ENCODE assay signal across 8 cellular contexts in the genomic region with DNA sequence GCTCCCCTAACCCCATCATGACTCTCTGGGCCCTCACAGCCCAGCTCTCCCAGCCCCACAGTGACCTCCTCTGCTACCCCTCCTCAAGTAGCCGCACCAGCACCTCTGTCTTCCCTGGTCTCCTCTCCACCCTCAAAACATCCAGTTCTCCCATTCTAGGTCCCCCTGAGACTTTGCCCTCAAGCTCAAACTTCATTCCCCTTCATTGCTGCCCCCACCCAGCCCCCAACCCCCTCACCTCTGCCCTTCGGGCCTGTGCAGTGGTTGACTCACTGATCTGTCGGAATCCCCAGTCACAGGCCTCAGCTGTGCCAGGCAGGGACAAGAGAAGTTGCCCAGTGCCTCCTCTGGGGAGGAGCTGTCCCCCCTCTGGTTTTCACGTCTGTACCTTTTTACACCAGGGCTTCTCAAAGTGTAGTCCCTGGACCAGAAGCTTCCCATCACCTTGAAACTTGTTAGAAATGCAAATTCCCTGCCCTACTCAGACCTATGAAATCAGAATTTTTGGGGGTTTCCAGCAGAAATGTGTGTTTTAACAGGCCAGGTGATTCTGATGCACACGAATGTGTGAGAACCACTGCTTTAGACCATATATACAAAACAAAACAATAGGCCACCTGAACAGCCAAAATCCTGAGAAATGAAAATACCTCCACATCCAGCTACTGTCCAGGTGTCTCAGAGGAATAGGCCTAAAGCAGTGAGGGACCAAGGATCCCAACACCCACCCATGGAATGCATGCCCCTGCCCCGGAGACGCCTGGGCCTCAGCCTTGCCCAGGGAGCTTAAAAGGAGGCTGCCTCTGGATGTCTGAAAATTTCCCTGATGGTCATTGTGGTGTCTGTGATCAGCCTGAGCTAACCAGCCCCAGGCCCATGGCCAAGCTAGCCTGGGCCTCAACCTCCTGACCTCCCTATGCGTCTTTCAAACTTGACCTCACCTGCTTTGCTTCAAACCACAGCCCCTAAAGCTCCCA. TPM values are rescaled to one million over a fixed set of nuclear protein-coding genes. Genes with fewer than 3 reads are reported as not detected.
DNase-seq lines count a peak whose midpoint lies in the region; ATAC-seq, FAIRE-seq and TF ChIP-seq lines count a peak whose summit lies in the region.

No MANE protein-coding gene starts in this region.

- H3K36me3 ChIP-seq in HEK293 (ENCODE audit: control insufficient read depth in 2 of 2, insufficient read depth in 1 of 2, low read length in 2 of 2) = no peaks in the 10 kb centered on the region
- no peaks in the 10 kb centered on the region for H3K36me3 ChIP-seq in body of pancreas (replicated peaks in 1 of 2; ENCODE audit: insufficient read depth in 1 of 2, low read depth in 2 of 2)

- H3K9me3 Mint-ChIP-seq in naive B cell = no peaks in the 10 kb centered on the region

- ATAC-seq in A549 (peak; percentile 5 to 43; a peak in 3 of 6 replicates), body of pancreas (no peak), naive B cell (ENCODE audit: low read depth in 2 of 2) (no peak)

- H3K4me1 ChIP-seq in A549 = peaks cover 41% of the 10 kb centered on the region
- no peaks in the 10 kb centered on the region for H3K4me1 ChIP-seq in HEK293 (ENCODE audit: control insufficient read depth, insufficient read depth, low read length)
- peaks cover 39% of the 10 kb centered on the region for H3K4me1 ChIP-seq in body of pancreas

- CTCF ChIA-PET in A549 (lab: Yijun Ruan, JAX) (interaction anchor here (1.0 to 8.9 kb wide), 12 partner anchors 8 to 71 kb away, joined by 3 to 70 read pairs (median 4); a partner anchor contains a TSS), HEK293 (lab: Yijun Ruan, JAX) (interaction anchor here (0.5 to 1.8 kb wide), 4 partner anchors 24 to 414 kb away, joined by 3 to 4 read pairs (median 4); a partner anchor contains a TSS)

- TF ChIP-seq POLR2A in A549 (IDR thresholded peaks at IDR 0.05; ENCODE audit: low read length) = no peak
- TF ChIP-seq POLR2A in body of pancreas (IDR thresholded peaks at IDR 0.05) = no peak

- WGBS in A549 (ENCODE audit: missing lambda C conversion rate) = 59% methylated on average over 8 of the region's 8 CpGs
- WGBS in body of pancreas, 2 donors = 89 to 100% methylated on average over 7 to 8 of the region's 8 CpGs

- H3K36me3 Mint-ChIP-seq in naive B cell = no peaks in the 10 kb centered on the region

- no peak for TF ChIP-seq EP300 in A549 (IDR thresholded peaks at IDR 0.05)

- TF ChIP-seq CTCF in A549 (IDR thresholded peaks at IDR 0.05) (no peak), HEK293 (tag by site-specific recombination; IDR thresholded peaks at IDR 0.05) (no peak), body of pancreas (IDR thresholded peaks at IDR 0.05) (no peak)

- H3K4me1 Mint-ChIP-seq in naive B cell = peaks cover 14 to 22% (median 18%) of the 10 kb centered on the region in 3 donors

- H3K4me3 ChIP-seq in A549 = no peak overlapping the region; the same call in 2 of the 3 replicates
- no peak overlapping the region for H3K4me3 ChIP-seq in HEK293 (ENCODE audit: low read depth, low read length)
- H3K4me3 ChIP-seq in body of pancreas = no peak overlapping the region

- TF ChIP-seq RAD21 in A549 (conservative IDR thresholded peaks at IDR 0.05 in 1 of 2, IDR thresholded peaks at IDR 0.05 in 1 of 2) = no peak

- no peaks in the 10 kb centered on the region for H3K9me3 ChIP-seq in A549
- H3K9me3 ChIP-seq in HEK293 (ENCODE audit: control insufficient read depth, insufficient read depth, low read depth, low read length) = no peaks in the 10 kb centered on the region
- H3K9me3 ChIP-seq in body of pancreas = no peaks in the 10 kb centered on the region

- POLR2A ChIA-PET in A549 (lab: Yijun Ruan, JAX) (interaction anchor here (0.7 to 2.0 kb wide), 2 partner anchors 14 to 32 kb away, joined by 5 to 7 read pairs; no protein-coding TSS in a partner anchor), HEK293 (lab: Yijun Ruan, JAX) (interaction anchor here (1.1 kb wide), 1 partner anchor 25 kb away, joined by 3 read pairs; no protein-coding TSS in a partner anchor)

- peak overlapping the region in 2 of 6 donors; percentile 70 to 73 for H3K27ac Mint-ChIP-seq in naive B cell

- no peaks in the 10 kb centered on the region for H3K27me3 ChIP-seq in body of pancreas

- no peak for DNase-seq in A549 (ENCODE audit: low read depth in 1 of 2, low spot score in 1 of 2)
- DNase-seq in body of pancreas = no peak
- no peak for DNase-seq in naive B cell
- DNase-seq in NCI-H187 treated with DMSO at 0.1 percent for 48 hours (lab: John Stamatoyannopoulos, UW) = no peak
- no peak for DNase-seq in T-helper 9 cell
- DNase-seq in HPDE6-E6E7 (ENCODE audit: extremely low spot score) = no peak
- no peak for DNase-seq in DMS79 treated with DMSO at 0.1 percent for 48 hours (lab: John Stamatoyannopoulos, UW)

- intact Hi-C loops in body of pancreas (cut with DNase I) = no loop called here

- FAIRE-seq in A549 (lab: Jason Lieb, UNC) = no peak

- peak overlapping the region; percentile 100 for H3K4me2 ChIP-seq in A549

- H3K27ac ChIP-seq in A549 (peak overlapping the region; percentile 94 to 98), HEK293 (ENCODE audit: extremely low read depth, low read depth, low read length) (no peak overlapping the region; the same call in 1 of the 2 replicates), body of pancreas (peak overlapping the region; percentile 68 to 76 (median 69))

- peak overlapping the region; percentile 62 to 94 (median 83) for H3K4me3 Mint-ChIP-seq in naive B cell

- H3K27me3 Mint-ChIP-seq in naive B cell = peaks cover 4 to 21% (median 16%) of the 10 kb centered on the region in 3 donors

TF ChIP-seq in A549, 52 proteins besides CTCF, POLR2A, EP300 and RAD21 (continues in another document):
- no peak for TF ChIP-seq ZFP36 (IDR thresholded peaks at IDR 0.05; ENCODE audit: borderline replicate concordance, partially characterized antibody)

TF ChIP-seq in HEK293, 187 proteins besides CTCF, POLR2A, EP300 and RAD21 (continues in another document):
- TF ChIP-seq, protein P1, sequence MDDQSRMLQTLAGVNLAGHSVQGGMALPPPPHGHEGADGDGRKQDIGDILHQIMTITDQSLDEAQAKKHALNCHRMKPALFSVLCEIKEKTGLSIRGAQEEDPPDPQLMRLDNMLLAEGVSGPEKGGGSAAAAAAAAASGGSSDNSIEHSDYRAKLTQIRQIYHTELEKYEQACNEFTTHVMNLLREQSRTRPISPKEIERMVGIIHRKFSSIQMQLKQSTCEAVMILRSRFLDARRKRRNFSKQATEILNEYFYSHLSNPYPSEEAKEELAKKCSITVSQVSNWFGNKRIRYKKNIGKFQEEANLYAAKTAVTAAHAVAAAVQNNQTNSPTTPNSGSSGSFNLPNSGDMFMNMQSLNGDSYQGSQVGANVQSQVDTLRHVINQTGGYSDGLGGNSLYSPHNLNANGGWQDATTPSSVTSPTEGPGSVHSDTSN (CRISPR knock-in tag; IDR thresholded peaks at IDR 0.05) = no peak

RNA-seq across cellular contexts. Expression of a gene that starts 0.9 kb away (rescaled TPM):
- polyA plus RNA-seq in A549 (2011; rRNA removed) = 85.4 and 93.2 TPM in 2 replicates
- 76.5 and 94.3 TPM in 2 replicates for polyA plus RNA-seq in A549 (2012; cell fraction: cytosol; rRNA removed)
- 99.2 and 102 TPM in 2 replicates for polyA plus RNA-seq in A549 (2012; cell fraction: nucleus; rRNA removed)
- polyA plus RNA-seq in A549 (2017; fragmentation: RNase III; extraction: RNeasy Plus Mini Kit Qiagen cat#74134 plus additional on column Dnase treatment) = 51.9 to 70.3 TPM (median 65.2 TPM) in 3 replicates
- 103 and 109 TPM in 2 replicates for polyA minus RNA-seq in A549 (2011; rRNA and poly(A)+ RNA removed)
- total RNA-seq in body of pancreas = 10 to 100 TPM; 33.0 to 36.1 TPM
- polyA plus RNA-seq in naive B cell (ENCODE audit: low read depth in 6 of 6) = 1 to 10 TPM in 4 of 6 donors, under 1 TPM in 1, not detected in 1; 0.22 to 2.1 (median 1.4) TPM

RNA-seq across cellular contexts. Expression of a gene that starts 24.7 kb away (rescaled TPM):
- 229 and 259 TPM in 2 replicates for polyA plus RNA-seq in A549 (2011; rRNA removed)
- polyA plus RNA-seq in A549 (2012; cell fraction: cytosol; rRNA removed) = 181 and 221 TPM in 2 replicates
- polyA plus RNA-seq in A549 (2012; cell fraction: nucleus; rRNA removed) = 135 and 142 TPM in 2 replicates
- polyA plus RNA-seq in A549 (2017; fragmentation: RNase III; extraction: RNeasy Plus Mini Kit Qiagen cat#74134 plus additional on column Dnase treatment) = 141 to 148 TPM (median 146 TPM) in 3 replicates
- polyA minus RNA-seq in A549 (2011; rRNA and poly(A)+ RNA removed) = 327 and 401 TPM in 2 replicates
- 10 to 100 TPM; 34.9 to 77.3 TPM for total RNA-seq in body of pancreas
- polyA plus RNA-seq in naive B cell (ENCODE audit: low read depth in 6 of 6) = 10 to 100 TPM; 33.6 to 59.9 (median 39.7) TPM

RNA-seq across cellular contexts. Expression of a gene that starts 39.9 kb away (rescaled TPM):
- polyA plus RNA-seq in A549 (2011; rRNA removed) = 109 and 130 TPM in 2 replicates
- 91.1 and 99.7 TPM in 2 replicates for polyA plus RNA-seq in A549 (2012; cell fraction: cytosol; rRNA removed)
- polyA plus RNA-seq in A549 (2012; cell fraction: nucleus; rRNA removed) = 90.2 and 108 TPM in 2 replicates
- 46.2 to 48.0 TPM (median 47.2 TPM) in 3 replicates for polyA plus RNA-seq in A549 (2017; fragmentation: RNase III; extraction: RNeasy Plus Mini Kit Qiagen cat#74134 plus additional on column Dnase treatment)
- polyA minus RNA-seq in A549 (2011; rRNA and poly(A)+ RNA removed) = 81.0 and 97.4 TPM in 2 replicates
- total RNA-seq in body of pancreas = 10 to 100 TPM; 38.7 to 56.0 TPM
- polyA plus RNA-seq in naive B cell (ENCODE audit: low read depth in 6 of 6) = 10 to 100 TPM; 17.6 to 42.2 (median 23.3) TPM

RNA-seq across cellular contexts. Expression of a gene that starts 40.0 kb away (rescaled TPM):
- 101 and 114 TPM in 2 replicates for polyA plus RNA-seq in A549 (2011; rRNA removed)
- polyA plus RNA-seq in A549 (2012; cell fraction: cytosol; rRNA removed) = 66.5 and 75.6 TPM in 2 replicates
- polyA plus RNA-seq in A549 (2012; cell fraction: nucleus; rRNA removed) = 49.6 and 75.2 TPM in 2 replicates
- polyA plus RNA-seq in A549 (2017; fragmentation: RNase III; extraction: RNeasy Plus Mini Kit Qiagen cat#74134 plus additional on column Dnase treatment) = 69.1 to 75.0 TPM (median 71.5 TPM) in 3 replicates
- 49.6 and 60.0 TPM in 2 replicates for polyA minus RNA-seq in A549 (2011; rRNA and poly(A)+ RNA removed)
- 10 to 100 TPM; 13.5 to 19.4 TPM for total RNA-seq in body of pancreas
- 10 to 100 TPM; 33.4 to 67.2 (median 40.9) TPM for polyA plus RNA-seq in naive B cell (ENCODE audit: low read depth in 6 of 6)

RNA-seq across cellular contexts. Expression of a gene that starts 49.2 kb away (rescaled TPM):
- polyA plus RNA-seq in A549 (2011; rRNA removed) (7.4 and 8.0 TPM in 2 replicates), A549 (2017; fragmentation: RNase III; extraction: RNeasy Plus Mini Kit Qiagen cat#74134 plus additional on column Dnase treatment) (7.6 to 8.5 TPM (median 8.3 TPM) in 3 replicates), naive B cell (ENCODE audit: low read depth in 6 of 6) (10 to 100 TPM in 2 of 6 donors, 1 to 10 TPM in 4; 3.8 to 13.8 (median 9.3) TPM)
- 20.1 and 20.7 TPM in 2 replicates for polyA plus RNA-seq in A549 (2012; cell fraction: cytosol; rRNA removed)
- polyA plus RNA-seq in A549 (2012; cell fraction: nucleus; rRNA removed) = 18.4 and 19.5 TPM in 2 replicates
- 3.5 and 4.0 TPM in 2 replicates for polyA minus RNA-seq in A549 (2011; rRNA and poly(A)+ RNA removed)
- total RNA-seq in body of pancreas = 10 to 100 TPM; 10.6 to 22.4 TPM

Comparison
In these comparisons a context has a peak if more than half of its experiments do, and no peak if none do; other contexts are left out.
1. ATAC-seq: peak in A549 (2 of 2); none in body of pancreas (single experiment) and naive B cell (0 of 2).
2. RNA of a gene that starts 0.9 kb away (polyA plus RNA-seq): 51.9 to 102 TPM in A549; 0.22 to 2.1 TPM in naive B cell; every median in the first group is over 10 times any median in the second.